ENCODE assay signal across 1 cellular context in the genomic region with DNA sequence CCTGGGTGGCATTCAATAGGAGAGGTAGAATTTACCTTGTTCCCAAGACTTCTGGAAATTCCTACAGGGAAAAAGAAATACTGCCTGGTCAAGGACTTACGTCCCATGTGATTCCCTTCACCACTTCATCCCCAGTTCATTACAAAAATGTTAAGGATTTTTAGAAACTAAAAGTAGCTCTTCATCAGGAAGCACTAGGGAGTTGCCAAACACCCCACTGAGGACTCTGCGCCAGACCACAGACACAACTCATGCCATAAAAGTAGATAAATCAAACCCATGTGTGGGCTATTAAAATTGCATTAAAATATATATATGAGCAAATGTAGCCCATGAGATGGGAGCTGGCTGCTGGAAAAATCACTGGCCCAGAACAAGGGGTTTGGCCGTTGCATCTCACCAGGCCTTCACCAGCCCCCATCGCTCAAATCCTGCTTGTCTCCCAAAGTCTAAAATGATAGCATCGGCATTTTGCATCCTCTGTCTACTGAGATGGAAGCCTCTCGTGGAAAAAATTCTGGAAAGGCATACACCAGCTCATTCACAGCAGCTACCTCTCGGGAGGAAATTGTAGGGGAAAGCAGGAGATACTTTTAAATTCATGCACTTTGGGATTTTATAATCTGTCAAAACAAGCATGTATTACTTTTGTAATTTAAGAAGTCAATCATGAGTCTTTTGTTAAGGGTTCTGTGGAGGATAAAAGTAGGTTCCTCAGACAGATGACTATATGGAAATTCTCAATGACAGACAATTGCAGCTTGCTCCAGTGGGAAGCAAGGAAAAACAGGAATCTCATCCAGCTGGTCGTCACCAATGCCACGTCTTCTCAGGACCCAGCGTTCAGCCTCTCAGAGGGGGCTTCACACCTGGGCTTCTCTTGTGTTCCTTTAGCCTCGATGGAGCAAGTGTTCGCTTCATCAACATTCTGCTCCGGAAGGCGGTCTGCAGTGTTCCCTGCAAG.
TF ChIP-seq lines count a peak whose summit lies in the region.

No MANE protein-coding gene starts in this region.

TF ChIP-seq in SK-N-SH treated with all-trans-retinoic acid at 6 μM for 48 hours, 23 proteins besides CTCF, POLR2A, EP300 and RAD21 (continued from another document):
- TF ChIP-seq, protein P1, sequence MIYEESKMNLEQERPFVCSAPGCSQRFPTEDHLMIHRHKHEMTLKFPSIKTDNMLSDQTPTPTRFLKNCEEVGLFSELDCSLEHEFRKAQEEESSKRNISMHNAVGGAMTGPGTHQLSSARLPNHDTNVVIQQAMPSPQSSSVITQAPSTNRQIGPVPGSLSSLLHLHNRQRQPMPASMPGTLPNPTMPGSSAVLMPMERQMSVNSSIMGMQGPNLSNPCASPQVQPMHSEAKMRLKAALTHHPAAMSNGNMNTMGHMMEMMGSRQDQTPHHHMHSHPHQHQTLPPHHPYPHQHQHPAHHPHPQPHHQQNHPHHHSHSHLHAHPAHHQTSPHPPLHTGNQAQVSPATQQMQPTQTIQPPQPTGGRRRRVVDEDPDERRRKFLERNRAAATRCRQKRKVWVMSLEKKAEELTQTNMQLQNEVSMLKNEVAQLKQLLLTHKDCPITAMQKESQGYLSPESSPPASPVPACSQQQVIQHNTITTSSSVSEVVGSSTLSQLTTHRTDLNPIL (CRISPR knock-in tag; IDR thresholded peaks at IDR 0.05; ENCODE audit: low read depth), result no peak
- no peak for TF ChIP-seq BACH2 (CRISPR knock-in tag; IDR thresholded peaks at IDR 0.05; ENCODE audit: borderline replicate concordance)
- TF ChIP-seq TCF4 (CRISPR knock-in tag; IDR thresholded peaks at IDR 0.05; ENCODE audit: borderline replicate concordance), result no peak
- TF ChIP-seq ZFP3 (CRISPR knock-in tag; IDR thresholded peaks at IDR 0.05), result no peak
- TF ChIP-seq CSDC2 (CRISPR knock-in tag; IDR thresholded peaks at IDR 0.05), result no peak
- TF ChIP-seq, protein P2, sequence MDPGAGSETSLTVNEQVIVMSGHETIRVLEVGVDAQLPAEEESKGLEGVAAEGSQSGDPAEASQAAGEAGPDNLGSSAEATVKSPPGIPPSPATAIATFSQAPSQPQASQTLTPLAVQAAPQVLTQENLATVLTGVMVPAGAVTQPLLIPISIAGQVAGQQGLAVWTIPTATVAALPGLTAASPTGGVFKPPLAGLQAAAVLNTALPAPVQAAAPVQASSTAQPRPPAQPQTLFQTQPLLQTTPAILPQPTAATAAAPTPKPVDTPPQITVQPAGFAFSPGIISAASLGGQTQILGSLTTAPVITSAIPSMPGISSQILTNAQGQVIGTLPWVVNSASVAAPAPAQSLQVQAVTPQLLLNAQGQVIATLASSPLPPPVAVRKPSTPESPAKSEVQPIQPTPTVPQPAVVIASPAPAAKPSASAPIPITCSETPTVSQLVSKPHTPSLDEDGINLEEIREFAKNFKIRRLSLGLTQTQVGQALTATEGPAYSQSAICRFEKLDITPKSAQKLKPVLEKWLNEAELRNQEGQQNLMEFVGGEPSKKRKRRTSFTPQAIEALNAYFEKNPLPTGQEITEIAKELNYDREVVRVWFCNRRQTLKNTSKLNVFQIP (CRISPR knock-in tag; IDR thresholded peaks at IDR 0.05; ENCODE audit: borderline replicate concordance, low read depth), result no peak
- no peak for TF ChIP-seq ZNF70 (CRISPR knock-in tag; IDR thresholded peaks at IDR 0.05)
- TF ChIP-seq SNAI2 (CRISPR knock-in tag; IDR thresholded peaks at IDR 0.05), result no peak
TF ChIP-seq in SK-N-SH treated with all-trans-retinoic acid at 6 μM for 48 hours: peak in this region for 0.
